Comparison of ENCODE assay signal across 8 cellular contexts in genomic region chr11:108467091-108467823, GRCh38. TPM values are rescaled to one million over a fixed set of nuclear protein-coding genes. Genes with fewer than 3 reads are reported as not detected.
DNase-seq lines count a peak whose midpoint lies in the region; FAIRE-seq and TF ChIP-seq lines count a peak whose summit lies in the region.

TSS of gene C11orf65 (minus strand) at chr11:108467529. CDS start at chr11:108461559, 5,970 bp downstream.

- no peaks in the 10 kb centered on the region for H3K9me3 ChIP-seq in MM.1S (replicated peaks; ENCODE audit: insufficient read depth, low read length)

- H3K79me2 ChIP-seq in MM.1S (ENCODE audit: low read length): no peaks in the 10 kb centered on the region

- peak within 1 kb of the TSS; percentile 56 for H3K4me2 ChIP-seq in MM.1S (ENCODE audit: low read depth, low read length)

- TF ChIP-seq CTCF in MM.1S (IDR thresholded peaks at IDR 0.05; ENCODE audit: low read length) (no peak), fibroblast of villous mesenchyme (IDR thresholded peaks at IDR 0.05; ENCODE audit: insufficient read depth, low read depth, low read length) (no peak), nephron progenitor cell (IDR thresholded peaks at IDR 0.05) (no peak)

- peaks cover 5% of the 10 kb centered on the region for H3K4me1 Mint-ChIP-seq in nephron progenitor cell
- peaks cover 18% of the 10 kb centered on the region for H3K4me1 Mint-ChIP-seq in stimulated activated naive CD8-positive, alpha-beta T cell treated with anti-CD3 and anti-CD28 coated beads, Interleukin-15, Interleukin-2, amounts not matched to agents 100 ng/mL and 50 ng/mL, for 24 hours (ENCODE audit: low read depth)

- peak within 1 kb of the TSS; percentile 85 for H3K9ac ChIP-seq in MM.1S (ENCODE audit: low read length)

- DNase-seq in HCEC 1CT: peak; percentile 97
- peak; percentile 95 for DNase-seq in MM.1S
- DNase-seq in SHP77 treated with DMSO at 0.1 percent for 48 hours (lab: John Stamatoyannopoulos, UW): peak; percentile 88
- DNase-seq in activated gamma-delta T cell treated with Interleukin-2 at 50 U/mL for 16 hours: peak; percentile 94
- DNase-seq in fibroblast of villous mesenchyme (ENCODE audit: low read depth): peak; percentile 98
- DNase-seq in nephron progenitor cell: peak; percentile 94

- H3K36me3 Mint-ChIP-seq in nephron progenitor cell (ENCODE audit: low read depth): peaks cover 4% of the 10 kb centered on the region
- no peaks in the 10 kb centered on the region for H3K36me3 Mint-ChIP-seq in stimulated activated naive CD8-positive, alpha-beta T cell treated with anti-CD3 and anti-CD28 coated beads, Interleukin-15, Interleukin-2, amounts not matched to agents 100 ng/mL and 50 ng/mL, for 24 hours (ENCODE audit: low read depth)

- H3K9me2 ChIP-seq in MM.1S (replicated peaks; ENCODE audit: insufficient read depth, low read length): no peaks in the 10 kb centered on the region

- H3K4me3 Mint-ChIP-seq in nephron progenitor cell: peak within 1 kb of the TSS; percentile 93
- peak within 1 kb of the TSS; percentile 98 for H3K4me3 Mint-ChIP-seq in stimulated activated naive CD8-positive, alpha-beta T cell treated with anti-CD3 and anti-CD28 coated beads, Interleukin-15, Interleukin-2, amounts not matched to agents 100 ng/mL and 50 ng/mL, for 24 hours

- peak within 1 kb of the TSS; percentile 83 for H2AFZ ChIP-seq in MM.1S (ENCODE audit: low read length)

- peaks cover 9% of the 10 kb centered on the region for H3K27me3 Mint-ChIP-seq in nephron progenitor cell (ENCODE audit: low read depth, poor library complexity)
- H3K27me3 Mint-ChIP-seq in stimulated activated naive CD8-positive, alpha-beta T cell treated with anti-CD3 and anti-CD28 coated beads, Interleukin-15, Interleukin-2, amounts not matched to agents 100 ng/mL and 50 ng/mL, for 24 hours: no peaks in the 10 kb centered on the region

- peaks cover 12% of the 10 kb centered on the region for H3F3A ChIP-seq in MM.1S (ENCODE audit: insufficient read depth, low read length)

- no peaks in the 10 kb centered on the region for H3K36me3 ChIP-seq in MM.1S (replicated peaks; ENCODE audit: insufficient read depth, low read length)

- H4K20me1 ChIP-seq in MM.1S (ENCODE audit: insufficient read depth, low read length): no peaks in the 10 kb centered on the region

- H3K4me3 ChIP-seq in MM.1S (ENCODE audit: low read length) (peak within 1 kb of the TSS; percentile 83), fibroblast of villous mesenchyme (ENCODE audit: low read depth, low read length) (peak within 1 kb of the TSS; percentile 83)

- H3K9me3 Mint-ChIP-seq in nephron progenitor cell: no peaks in the 10 kb centered on the region
- H3K9me3 Mint-ChIP-seq in stimulated activated naive CD8-positive, alpha-beta T cell treated with anti-CD3 and anti-CD28 coated beads, Interleukin-15, Interleukin-2, amounts not matched to agents 100 ng/mL and 50 ng/mL, for 24 hours: no peaks in the 10 kb centered on the region

- H3K27ac Mint-ChIP-seq in nephron progenitor cell: peak within 1 kb of the TSS; percentile 100
- peak within 1 kb of the TSS; percentile 99 for H3K27ac Mint-ChIP-seq in stimulated activated naive CD8-positive, alpha-beta T cell treated with anti-CD3 and anti-CD28 coated beads, Interleukin-15, Interleukin-2, amounts not matched to agents 100 ng/mL and 50 ng/mL, for 24 hours

- H3K4me1 ChIP-seq in MM.1S (ENCODE audit: low read length): peaks cover 10% of the 10 kb centered on the region

- FAIRE-seq in G401.6 (lab: Jason Lieb, UNC): peak; percentile 99

- peak within 1 kb of the TSS; percentile 95 for H3K27ac ChIP-seq in MM.1S (ENCODE audit: low read length)

- H3K27me3 ChIP-seq in MM.1S (replicated peaks; ENCODE audit: insufficient read depth, low read length): no peaks in the 10 kb centered on the region

RNA-seq across cellular contexts. Expression of gene C11orf65, which starts in this region (rescaled TPM):
- total RNA-seq in fibroblast of villous mesenchyme: 0.64 and 0.86 TPM in 2 replicates

Comparison
In these comparisons a context has a peak if more than half of its experiments do, and no peak if none do; other contexts are left out.
1. Peak in every context shown above with its lines: DNase-seq, H3K4me3 ChIP-seq and H3K27ac ChIP-seq.
2. Peak in DNase-seq and H3K4me3 ChIP-seq in fibroblast of villous mesenchyme; RNA of the gene not detected or under 1 TPM.